ENCODE assay signal across 9 cellular contexts in genomic region chr19:46487178-46487801, GRCh38. TPM values are rescaled to one million over a fixed set of nuclear protein-coding genes. Genes with fewer than 3 reads are reported as not detected.
A peak's percentile ranks its signal among the peaks of the same experiment; 100 is the strongest.
DNase-seq lines count a peak whose midpoint lies in the region; ATAC-seq, FAIRE-seq and TF ChIP-seq lines count a peak whose summit lies in the region.
"Had no signal": no experiment of that assay in that cellular context is flagged by ENCODE, and none has a peak within 500 bp of the region (broad histone marks: within the 10 kb centered on the region; RNA-seq: fewer than 3 reads in every experiment).

No MANE protein-coding gene starts in this region.

- TF ChIP-seq POLR2A in HepG2 (IDR thresholded peaks at IDR 0.05; ENCODE audit: insufficient read depth in 1 of 2, low read depth in 2 of 2, low read length in 2 of 2) (no peak), stomach (IDR thresholded peaks at IDR 0.05) (no peak)

- WGBS in HepG2 (ENCODE audit: low lambda C conversion rate) = 11% methylated on average over 4 of the region's 19 CpGs
- WGBS in stomach, 5 donors = 9 to 21% (median 13%) methylated on average over 10 to 19 of the region's 19 CpGs

- no peaks in the 10 kb centered on the region for H4K20me1 ChIP-seq in HepG2 (ENCODE audit: insufficient read depth, low read length)

- no peak overlapping the region for H2AFZ ChIP-seq in HepG2 (ENCODE audit: low read length)

- TF ChIP-seq RAD21 in HepG2 (CRISPR knock-in tag; IDR thresholded peaks at IDR 0.05) = no peak

- H3K4me1 ChIP-seq in HUES6 (ENCODE audit: control insufficient read depth, insufficient read depth, low read length) (peaks cover 18% of the 10 kb centered on the region; the same call in 1 of the 2 replicates), HepG2 (ENCODE audit: insufficient read depth, low read length) (peaks cover 15% of the 10 kb centered on the region; the same call in 1 of the 2 replicates), stomach (peaks cover 24 to 34% (median 27%) of the 10 kb centered on the region in 4 donors)

- CTCF ChIA-PET in HepG2 (lab: Yijun Ruan, JAX; ENCODE audit: low intra/inter-chr PET ratio, low total read pairs) = interaction anchor here (1.8 to 5.5 kb wide), 3 partner anchors 86 to 206 kb away, joined by 18 to 96 read pairs (median 76); no protein-coding TSS in a partner anchor

- TF ChIP-seq CTCF in coronary artery (IDR thresholded peaks at IDR 0.05) = no peak
- no peak for TF ChIP-seq CTCF in HepG2 (CRISPR knock-in tag; IDR thresholded peaks at IDR 0.05)
- TF ChIP-seq CTCF in stomach (IDR thresholded peaks at IDR 0.05) = no peak

- no peaks in the 10 kb centered on the region for H3K9me3 ChIP-seq in HUES6 (ENCODE audit: control insufficient read depth, insufficient read depth, low read depth, low read length)
- no peaks in the 10 kb centered on the region for H3K9me3 ChIP-seq in HepG2 (ENCODE audit: low read length)
- H3K9me3 ChIP-seq in stomach = no peaks in the 10 kb centered on the region

- BruUV-seq in HepG2 (replicated peaks; lab: Mats Ljungman, UMichigan) = no TSS peak

- POLR2A ChIA-PET in HepG2 (lab: Yijun Ruan, JAX) = no interaction called here

- H3K36me3 ChIP-seq in HUES6 (ENCODE audit: control insufficient read depth, insufficient read depth, low read length) (no peaks in the 10 kb centered on the region), HepG2 (replicated peaks in 1 of 2; ENCODE audit: control insufficient read depth in 1 of 2, insufficient read depth in 2 of 2, low read length in 2 of 2) (no peaks in the 10 kb centered on the region), stomach (no peaks in the 10 kb centered on the region)

- TF ChIP-seq EP300 in HepG2 (IDR thresholded peaks at IDR 0.05; ENCODE audit: low read depth in 2 of 2, low read length in 2 of 2) (no peak), HepG2 (CRISPR knock-in tag; IDR thresholded peaks at IDR 0.05; ENCODE audit: borderline replicate concordance) (no peak), stomach (IDR thresholded peaks at IDR 0.05) (no peak)

- H3K9ac ChIP-seq in HUES6 (ENCODE audit: low read length) (peak overlapping the region; percentile 27), HepG2 (ENCODE audit: insufficient read depth, low read depth, low read length) (peak overlapping the region; percentile 18; the same call in 1 of the 2 replicates)

- no peaks in the 10 kb centered on the region for H3K79me2 ChIP-seq in HepG2 (ENCODE audit: insufficient read depth, low read length)

- H3K4me3 ChIP-seq in HUES6 (ENCODE audit: low read depth, low read length) (peak overlapping the region; percentile 61), coronary artery (peak overlapping the region; percentile 65), HepG2 (replicated peaks in 1 of 3; ENCODE audit: insufficient read depth in 1 of 3, low read depth in 2 of 3, low read length in 3 of 3) (peak overlapping the region in 1 of 3 experiments; percentile 72; a peak in 3 of 6 replicates), stomach (peak overlapping the region; percentile 22 to 30 (median 28))

- ATAC-seq in HepG2 (no peak; the same call in 1 of the 3 replicates), GM21825 (IDR thresholded peaks at IDR 0.05; ENCODE audit: unreplicated experiment) (no peak)

- H3K27ac ChIP-seq in HUES6 (ENCODE audit: low read depth, low read length) = no peak overlapping the region
- peak overlapping the region in 1 of 2 donors; percentile 47 for H3K27ac ChIP-seq in coronary artery
- H3K27ac ChIP-seq in HepG2 (ENCODE audit: extremely low read length, insufficient read depth, low read length) = no peak overlapping the region
- no peak overlapping the region for H3K27ac ChIP-seq in stomach

- peak overlapping the region; percentile 99 for H3K4me2 ChIP-seq in HepG2 (ENCODE audit: low read depth, low read length)

- FAIRE-seq in HepG2 (lab: Jason Lieb, UNC) = no peak

- DNase-seq in coronary artery (ENCODE audit: low spot score) = no peak
- DNase-seq in HepG2 (ENCODE audit: low spot score) = no peak
- no peak for DNase-seq in stomach
- no peak for DNase-seq in DMS 273 (lab: John Stamatoyannopoulos, UW; ENCODE audit: unreplicated experiment)
- DNase-seq in midbrain (lab: John Stamatoyannopoulos, UW) = no peak
- DNase-seq in stimulated activated CD4-positive, alpha-beta T cell treated with anti-CD3 and anti-CD28 coated beads, Interleukin-4, amount 100 ng/mL, for 4 hours = no peak

- H3K27me3 ChIP-seq in HUES6 (ENCODE audit: control insufficient read depth, insufficient read depth, low read length) = peaks cover 53% of the 10 kb centered on the region
- H3K27me3 ChIP-seq in HepG2 (ENCODE audit: control insufficient read depth in 1 of 2, insufficient read depth in 2 of 2, low read length in 2 of 2) = peaks cover 3 to 31% of the 10 kb centered on the region in 2 experiments; a peak in 4 of 5 replicates
- peaks cover 3 to 63% (median 47%) of the 10 kb centered on the region in 3 donors for H3K27me3 ChIP-seq in stomach

- intact Hi-C loops in HepG2 (cut with micrococcal nuclease; ENCODE audit: unreplicated experiment) (loop anchor here (1.0 to 2.0 kb wide), 3 partner anchors 85 to 207 kb away; no protein-coding TSS in a partner anchor), stomach (cut with DNase I; ENCODE audit: low total_unique reads) (loop anchor here (5.0 kb wide), 1 partner anchor 95 kb away; no protein-coding TSS in a partner anchor)

- in situ Hi-C loops in HepG2 (cut with HindIII; ENCODE audit: extremely low pct_ligation_motif_present, low pct_unique_long_range_greater_than_20kb) = loop anchor here (5.0 kb wide), 2 partner anchors 85 to 190 kb away; partner anchors contain the start of gene HIF3A

RNA-seq across cellular contexts. Expression of gene PNMA8B, which starts 8.4 kb away (rescaled TPM):
- total RNA-seq in HepG2 (2016; rRNA removed; fragmentation: Illumina TruSeq; extraction: Trizol) (not detected in 2 replicates), stomach (1 to 10 TPM in 2 of 5 donors, under 1 TPM in 2, not detected in 1; under 0.01 to 4.1 (median 0.72) TPM)
- total RNA-seq in HepG2 (2016; cell fraction: cytosol; rRNA removed; fragmentation: Illumina TruSeq; extraction: Trizol; ENCODE audit: low read depth) = not detected in 2 replicates
- not detected in 2 replicates for total RNA-seq in HepG2 (2016; cell fraction: insoluble cytoplasmic fraction; rRNA removed; fragmentation: Illumina TruSeq; extraction: Trizol)
- not detected in 2 replicates for total RNA-seq in HepG2 (2016; cell fraction: membrane; rRNA removed; fragmentation: Illumina TruSeq; extraction: Trizol)
- not detected in 2 replicates for total RNA-seq in HepG2 (2016; cell fraction: nucleus; rRNA removed; fragmentation: Illumina TruSeq; extraction: Trizol)
- polyA plus RNA-seq in HepG2 (2011; rRNA removed) (not detected in 2 replicates), stomach (1 to 10 TPM in 1 of 3 donors, under 1 TPM in 2; 0.40 to 1.1 (median 0.76) TPM)
- not detected in 2 replicates for polyA plus RNA-seq in HepG2 (2011; cell fraction: cytosol; rRNA removed)
- polyA plus RNA-seq in HepG2 (2011; cell fraction: nucleus; rRNA removed) = 0.02 TPM in 1 of 2 replicates, not detected in the other
- polyA plus RNA-seq in HepG2 (2012) = not detected in 2 replicates
- polyA plus RNA-seq in HepG2 (2016; cell fraction: cytosol; fragmentation: Illumina TruSeq; extraction: Trizol; ENCODE audit: low read depth) = not detected in 2 replicates
- polyA plus RNA-seq in HepG2 (2016; cell fraction: insoluble cytoplasmic fraction; fragmentation: Illumina TruSeq; extraction: Trizol; ENCODE audit: low read depth) = not detected in 2 replicates
- not detected in 2 replicates for polyA plus RNA-seq in HepG2 (2016; cell fraction: membrane; fragmentation: Illumina TruSeq; extraction: Trizol; ENCODE audit: low read depth)
- not detected in 2 replicates for polyA plus RNA-seq in HepG2 (2016; cell fraction: nucleus; fragmentation: Illumina TruSeq; extraction: Trizol; ENCODE audit: insufficient read depth, low read depth)
- 0.07 TPM in 1 of 2 replicates, not detected in the other for polyA minus RNA-seq in HepG2 (2011; rRNA and poly(A)+ RNA removed; ENCODE audit: low replicate concordance)
- polyA minus RNA-seq in HepG2 (2011; cell fraction: cytosol; rRNA and poly(A)+ RNA removed) = not detected in 2 replicates
- not detected in 2 replicates for polyA minus RNA-seq in HepG2 (2011; cell fraction: nucleus; rRNA and poly(A)+ RNA removed)

RNA-seq across cellular contexts. Expression of gene PNMA8A, which starts 15.9 kb away (rescaled TPM):
- total RNA-seq in HepG2 (2016; rRNA removed; fragmentation: Illumina TruSeq; extraction: Trizol) (0.44 and 0.51 TPM in 2 replicates), stomach (1 to 10 TPM in 2 of 5 donors, under 1 TPM in 1, not detected in 2; 0.43 to 4.8 (median 3.1) TPM)
- 0.10 TPM in 1 of 2 replicates, not detected in the other for total RNA-seq in HepG2 (2016; cell fraction: cytosol; rRNA removed; fragmentation: Illumina TruSeq; extraction: Trizol; ENCODE audit: low read depth)
- 0.41 and 0.56 TPM in 2 replicates for total RNA-seq in HepG2 (2016; cell fraction: insoluble cytoplasmic fraction; rRNA removed; fragmentation: Illumina TruSeq; extraction: Trizol)
- 0.28 and 0.52 TPM in 2 replicates for total RNA-seq in HepG2 (2016; cell fraction: membrane; rRNA removed; fragmentation: Illumina TruSeq; extraction: Trizol)
- total RNA-seq in HepG2 (2016; cell fraction: nucleus; rRNA removed; fragmentation: Illumina TruSeq; extraction: Trizol) = 0.13 and 0.31 TPM in 2 replicates
- polyA plus RNA-seq in HepG2 (2011; rRNA removed) (0.13 TPM in 2 replicates), stomach (1 to 10 TPM; 1.1 to 1.5 (median 1.3) TPM)
- 0.11 and 0.21 TPM in 2 replicates for polyA plus RNA-seq in HepG2 (2011; cell fraction: cytosol; rRNA removed)
- polyA plus RNA-seq in HepG2 (2011; cell fraction: nucleus; rRNA removed) = 0.09 TPM in 1 of 2 replicates, not detected in the other
- polyA plus RNA-seq in HepG2 (2012) = 0.15 and 0.33 TPM in 2 replicates
- polyA plus RNA-seq in HepG2 (2016; cell fraction: cytosol; fragmentation: Illumina TruSeq; extraction: Trizol; ENCODE audit: low read depth) = 0.05 and 0.07 TPM in 2 replicates
- polyA plus RNA-seq in HepG2 (2016; cell fraction: insoluble cytoplasmic fraction; fragmentation: Illumina TruSeq; extraction: Trizol; ENCODE audit: low read depth) = 0.50 and 0.56 TPM in 2 replicates
- polyA plus RNA-seq in HepG2 (2016; cell fraction: membrane; fragmentation: Illumina TruSeq; extraction: Trizol; ENCODE audit: low read depth) = 0.05 and 0.08 TPM in 2 replicates
- 0.18 and 0.40 TPM in 2 replicates for polyA plus RNA-seq in HepG2 (2016; cell fraction: nucleus; fragmentation: Illumina TruSeq; extraction: Trizol; ENCODE audit: insufficient read depth, low read depth)
- polyA minus RNA-seq in HepG2 (2011; rRNA and poly(A)+ RNA removed; ENCODE audit: low replicate concordance) = 0.46 TPM in 1 of 2 replicates, not detected in the other
- polyA minus RNA-seq in HepG2 (2011; cell fraction: cytosol; rRNA and poly(A)+ RNA removed) = 0.18 TPM in 1 of 2 replicates, not detected in the other
- not detected in 2 replicates for polyA minus RNA-seq in HepG2 (2011; cell fraction: nucleus; rRNA and poly(A)+ RNA removed)

RNA-seq across cellular contexts. Expression of gene PNMA8C, which starts 58.6 kb away (rescaled TPM):
- not detected in 2 replicates for total RNA-seq in HepG2 (2016; rRNA removed; fragmentation: Illumina TruSeq; extraction: Trizol)
- not detected in 2 replicates for total RNA-seq in HepG2 (2016; cell fraction: cytosol; rRNA removed; fragmentation: Illumina TruSeq; extraction: Trizol; ENCODE audit: low read depth)
- total RNA-seq in HepG2 (2016; cell fraction: insoluble cytoplasmic fraction; rRNA removed; fragmentation: Illumina TruSeq; extraction: Trizol) = not detected in 2 replicates
- total RNA-seq in HepG2 (2016; cell fraction: membrane; rRNA removed; fragmentation: Illumina TruSeq; extraction: Trizol) = not detected in 2 replicates
- not detected in 2 replicates for total RNA-seq in HepG2 (2016; cell fraction: nucleus; rRNA removed; fragmentation: Illumina TruSeq; extraction: Trizol)
- polyA plus RNA-seq in HepG2 (2011; rRNA removed) = not detected in 2 replicates
- polyA plus RNA-seq in HepG2 (2011; cell fraction: cytosol; rRNA removed) = not detected in 2 replicates
- polyA plus RNA-seq in HepG2 (2011; cell fraction: nucleus; rRNA removed) = not detected in 2 replicates
- not detected in 2 replicates for polyA plus RNA-seq in HepG2 (2012)
- polyA plus RNA-seq in HepG2 (2016; cell fraction: cytosol; fragmentation: Illumina TruSeq; extraction: Trizol; ENCODE audit: low read depth) = not detected in 2 replicates
- not detected in 2 replicates for polyA plus RNA-seq in HepG2 (2016; cell fraction: insoluble cytoplasmic fraction; fragmentation: Illumina TruSeq; extraction: Trizol; ENCODE audit: low read depth)
- not detected in 2 replicates for polyA plus RNA-seq in HepG2 (2016; cell fraction: membrane; fragmentation: Illumina TruSeq; extraction: Trizol; ENCODE audit: low read depth)
- polyA plus RNA-seq in HepG2 (2016; cell fraction: nucleus; fragmentation: Illumina TruSeq; extraction: Trizol; ENCODE audit: insufficient read depth, low read depth) = not detected in 2 replicates
- 0.02 TPM in 1 of 2 replicates, not detected in the other for polyA minus RNA-seq in HepG2 (2011; rRNA and poly(A)+ RNA removed; ENCODE audit: low replicate concordance)
- polyA minus RNA-seq in HepG2 (2011; cell fraction: cytosol; rRNA and poly(A)+ RNA removed) = not detected in 2 replicates
- polyA minus RNA-seq in HepG2 (2011; cell fraction: nucleus; rRNA and poly(A)+ RNA removed) = not detected in 2 replicates
- under 1 TPM in 1 of 5 donors, not detected in 4; 0.18 TPM for total RNA-seq in stomach
- under 1 TPM in 1 of 3 donors, not detected in 2; 0.05 TPM for polyA plus RNA-seq in stomach
- total RNA-seq: renal cortical epithelial cell had no signal
